ENCODE assay signal across 24 cellular contexts in the genomic region with DNA sequence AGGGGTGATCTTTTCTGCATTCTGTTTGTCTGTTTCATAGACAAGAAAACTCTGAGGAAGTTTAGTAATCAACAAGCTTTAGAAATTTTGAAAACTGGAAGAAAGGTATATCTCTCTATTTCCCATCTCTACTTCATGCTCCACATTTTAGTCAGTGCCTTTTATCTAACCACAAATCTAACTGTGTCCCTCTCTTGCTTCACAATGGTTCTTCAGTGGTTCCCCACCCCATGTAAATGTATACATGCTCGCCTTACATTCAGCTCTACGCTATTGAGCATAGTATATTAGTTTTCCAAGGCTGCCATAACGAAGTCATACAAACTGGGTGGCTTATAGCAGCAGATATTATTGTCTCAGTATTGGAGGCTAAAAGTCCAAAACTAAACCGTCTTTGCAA. TPM values are rescaled to one million over a fixed set of nuclear protein-coding genes. Genes with fewer than 3 reads are reported as not detected.
"Had no signal": no experiment of that assay in that cellular context is flagged by ENCODE, and none has a peak within 500 bp of the region (broad histone marks: within the 10 kb centered on the region; RNA-seq: fewer than 3 reads in every experiment).

No MANE protein-coding gene starts in this region.

- FAIRE-seq: endometrium, frontal cortex, kidney, TTC549 had no signal

- H3K27ac ChIP-seq: brain microvascular endothelial cell, coronary artery, parathyroid adenoma, tibial artery had no signal

- H3K27me3 Mint-ChIP-seq: activated CD4-positive, alpha-beta T cell treated with anti-CD3 and anti-CD28 coated beads, Interleukin-2, amount 10 ng/mL, durations not matched to agents 7 days and 5 days; natural killer cell treated with Interleukin-12 subunit alpha and Interleukin-12 subunit beta and Interleukin-15 and Interleukin-18, amount 100 ng/mL, for 72 hours had no signal

- H3K4me2 ChIP-seq: smooth muscle cell had no signal

- H3K4me1 Mint-ChIP-seq: mesothelial cell of epicardium had no signal

- H3K4me1 ChIP-seq: parathyroid adenoma, tibial artery had no signal

- H3K9ac ChIP-seq: parathyroid adenoma had no signal

- H3K9me3 ChIP-seq: tibial artery had no signal

- H2AFZ ChIP-seq: parathyroid adenoma had no signal

- H3K27ac Mint-ChIP-seq: activated CD4-positive, alpha-beta T cell treated with anti-CD3 and anti-CD28 coated beads, Interleukin-2, amount 10 ng/mL, durations not matched to agents 7 days and 5 days; activated naive CD4-positive, alpha-beta T cell treated with anti-CD3 and anti-CD28 coated beads for 36 hours; mesothelial cell of epicardium had no signal

- H3K79me2 ChIP-seq: parathyroid adenoma had no signal

- H3K36me3 Mint-ChIP-seq: mesothelial cell of epicardium had no signal

- DNase-seq: activated CD4-positive, alpha-beta T cell treated with anti-CD3 and anti-CD28 coated beads, Interleukin-2, amount 10 ng/mL, durations not matched to agents 7 days and 5 days; activated CD4-positive, CD25-positive, alpha-beta regulatory T cell; activated naive CD4-positive, alpha-beta T cell treated with anti-CD3 and anti-CD28 coated beads for 36 hours; aorta; brain microvascular endothelial cell; central memory CD4-positive, alpha-beta T cell; erythroblast; head of caudate nucleus; kidney; stimulated activated CD4-positive, alpha-beta T cell treated with anti-CD3 and anti-CD28 coated beads, Interleukin-4, amount 100 ng/mL, for 24 hours; stimulated activated naive CD4-positive, alpha-beta T cell; substantia nigra; tibial artery had no signal

- H3K27me3 ChIP-seq: brain microvascular endothelial cell, tibial artery had no signal

- H3K4me3 Mint-ChIP-seq: activated CD4-positive, alpha-beta T cell treated with anti-CD3 and anti-CD28 coated beads, Interleukin-2, amount 10 ng/mL, durations not matched to agents 7 days and 5 days; activated naive CD4-positive, alpha-beta T cell treated with anti-CD3 and anti-CD28 coated beads for 36 hours; mesothelial cell of epicardium; natural killer cell treated with Interleukin-12 subunit alpha and Interleukin-12 subunit beta and Interleukin-15 and Interleukin-18, amount 100 ng/mL, for 72 hours had no signal

- ATAC-seq: left lobe of liver, sciatic nerve had no signal

- H3K36me3 ChIP-seq: brain microvascular endothelial cell, tibial artery had no signal

- H3K4me3 ChIP-seq: coronary artery, lung, smooth muscle cell, tibial artery had no signal

RNA-seq across cellular contexts. Expression of gene SAMSN1, which starts 14.4 kb away (rescaled TPM):
- polyA plus RNA-seq: smooth muscle cell had no signal
